22 cellular contexts compared by ENCODE assay signal in genomic region chr6:157476797-157477196, GRCh38.
DNase-seq lines count a peak whose midpoint lies in the region; ATAC-seq, FAIRE-seq and TF ChIP-seq lines count a peak whose summit lies in the region.
"Had no signal": no experiment of that assay in that cellular context is flagged by ENCODE, and none has a peak within 500 bp of the region (broad histone marks: within the 10 kb centered on the region; RNA-seq: fewer than 3 reads in every experiment).

No MANE protein-coding gene starts in this region.

- ATAC-seq in GM19023 (IDR thresholded peaks at IDR 0.05; ENCODE audit: unreplicated experiment), result no peak
- ATAC-seq in stimulated activated effector memory CD8-positive, alpha-beta T cell treated with anti-CD3 and anti-CD28 coated beads, Interleukin-12 subunit alpha, Interleukin-12 subunit beta, amount 100 ng/mL, for 72 hours, result no peak
- ATAC-seq: A549 had no signal

- no peak overlapping the region for H2BK120ac ChIP-seq in H1 (replicated peaks; ENCODE audit: low read depth, low read length)

- no peaks in the 10 kb centered on the region for H3K27me3 Mint-ChIP-seq in astrocyte (ENCODE audit: low read depth, unreplicated experiment)

- H2BK12ac ChIP-seq in H1 (ENCODE audit: low read depth, low read length), result no peak overlapping the region

- H3K27ac ChIP-seq in astrocyte (ENCODE audit: low read depth, low read length) (no peak overlapping the region), H1 (ENCODE audit: low read depth, low read length) (no peak overlapping the region)
- H3K27ac ChIP-seq: A549; BLaER1 treated with 17β-estradiol and CSF1 and Interleukin-3, amounts not matched to agents 10 nM and 100 nM had no signal

- H3K79me1 ChIP-seq in H1 (ENCODE audit: low read depth, low read length), result no peaks in the 10 kb centered on the region

- H3K4me3 ChIP-seq in astrocyte (ENCODE audit: insufficient read depth, low read depth, low read length), result no peak overlapping the region
- no peak overlapping the region for H3K4me3 ChIP-seq in H1 (ENCODE audit: extremely low read depth in 1 of 4, insufficient read depth in 2 of 4, low read depth in 3 of 4, low read length in 4 of 4)
- H3K4me3 ChIP-seq: A549; BLaER1 treated with 17β-estradiol and CSF1 and Interleukin-3, amounts not matched to agents 10 nM and 100 nM had no signal

- H3K9me3 ChIP-seq in astrocyte (ENCODE audit: insufficient read depth, low read depth, low read length) (no peaks in the 10 kb centered on the region), H1 (ENCODE audit: insufficient read depth in 2 of 2, low read depth in 1 of 2, low read length in 1 of 2) (no peaks in the 10 kb centered on the region)
- H3K9me3 ChIP-seq: A549; BE2C; BLaER1 treated with 17β-estradiol and CSF1 and Interleukin-3, amounts not matched to agents 10 nM and 100 nM had no signal

- no peak overlapping the region for H3K4ac ChIP-seq in H1 (replicated peaks; ENCODE audit: insufficient read length, low read depth, low read length)

- no peaks in the 10 kb centered on the region for H3K36me3 ChIP-seq in astrocyte (ENCODE audit: insufficient read depth, low read length)
- H3K36me3 ChIP-seq in H1 (ENCODE audit: control insufficient read depth in 2 of 4, insufficient read depth in 4 of 4, low read length in 3 of 4), result no peaks in the 10 kb centered on the region
- H3K36me3 ChIP-seq: BE2C; BLaER1 treated with 17β-estradiol and CSF1 and Interleukin-3, amounts not matched to agents 10 nM and 100 nM had no signal

- DNase-seq in D721Med (ENCODE audit: insufficient read length, low spot score) (no peak), astrocyte (ENCODE audit: low read depth) (no peak), H1 (ENCODE audit: low read depth in 1 of 2, low spot score in 2 of 2) (no peak)
- DNase-seq in stimulated activated effector memory CD8-positive, alpha-beta T cell treated with anti-CD3 and anti-CD28 coated beads, Interleukin-12 subunit alpha, Interleukin-12 subunit beta, amount 100 ng/mL, for 72 hours (ENCODE audit: low spot score in 2 of 2), result no peak
- DNase-seq in NK-92 treated with Interleukin-12 subunit alpha and Interleukin-12 subunit beta, amount 100 ng/mL, for 24 hours (lab: John Stamatoyannopoulos, UW), result no peak
- DNase-seq: 8988T; ACHN; AML-193; BE2C; CD4-positive, alpha-beta T cell; CD8-positive, alpha-beta memory T cell; DMS53; DMS79 treated with DMSO at 0.1 percent for 48 hours; GF-D8; GOT3; H7; HCEC 1CT had no signal

- no peaks in the 10 kb centered on the region; the same call in 1 of the 2 replicates for H3K23me2 ChIP-seq in H1 (ENCODE audit: low read depth, low read length)

- H3K4me2 ChIP-seq in astrocyte (ENCODE audit: low read length) (no peak overlapping the region), H1 (ENCODE audit: insufficient read depth in 1 of 2, low read depth in 2 of 2, low read length in 2 of 2) (no peak overlapping the region)
- H3K4me2 ChIP-seq: A549; BLaER1 treated with 17β-estradiol and CSF1 and Interleukin-3, amounts not matched to agents 10 nM and 100 nM had no signal

- H3K4me3 Mint-ChIP-seq in astrocyte (ENCODE audit: unreplicated experiment), result no peak overlapping the region
- no peak overlapping the region for H3K4me3 Mint-ChIP-seq in stimulated activated effector memory CD8-positive, alpha-beta T cell treated with anti-CD3 and anti-CD28 coated beads, Interleukin-12 subunit alpha, Interleukin-12 subunit beta, amount 100 ng/mL, for 72 hours
- H3K4me3 Mint-ChIP-seq: CD14-positive monocyte; CD4-positive, alpha-beta T cell; CD8-positive, alpha-beta memory T cell had no signal

- no peak overlapping the region for H3K14ac ChIP-seq in H1 (ENCODE audit: insufficient read length)

- TF ChIP-seq POLR2A in H1 (IDR thresholded peaks at IDR 0.05; ENCODE audit: control extremely low read depth in 1 of 2, low read depth in 2 of 2, low read length in 2 of 2), result no peak

- H3K4me1 ChIP-seq in astrocyte (ENCODE audit: insufficient read depth, low read length) (no peaks in the 10 kb centered on the region), H1 (replicated peaks in 1 of 4; ENCODE audit: control insufficient read depth in 3 of 4, insufficient read depth in 4 of 4, low read length in 3 of 4) (no peaks in the 10 kb centered on the region)
- H3K4me1 ChIP-seq: A549, BE2C had no signal

- TF ChIP-seq CTCF in D721Med (IDR thresholded peaks at IDR 0.05; ENCODE audit: insufficient read depth, missing control alignments), result no peak
- no peak for TF ChIP-seq CTCF in astrocyte (IDR thresholded peaks at IDR 0.05; ENCODE audit: insufficient read depth, low read depth, low read length)
- TF ChIP-seq CTCF in H1 (IDR thresholded peaks at IDR 0.05; ENCODE audit: control extremely low read depth in 1 of 3, insufficient read depth in 1 of 3, low read depth in 1 of 3, low read length in 3 of 3), result no peak

- no peak overlapping the region for H3K56ac ChIP-seq in H1 (replicated peaks; ENCODE audit: insufficient read length, low read depth, low read length)

- H2BK15ac ChIP-seq in H1 (ENCODE audit: low read length), result no peak overlapping the region

- FAIRE-seq in D721Med (lab: Jason Lieb, UNC) (peak; percentile 64), astrocyte (lab: Jason Lieb, UNC) (peak; percentile 43), H1 (lab: Jason Lieb, UNC) (peak; percentile 57)
- FAIRE-seq: A549, GM12892 had no signal

- no peak overlapping the region for H2BK20ac ChIP-seq in H1 (ENCODE audit: low read length)

- H3K27ac Mint-ChIP-seq in astrocyte (ENCODE audit: unreplicated experiment), result no peak overlapping the region
- H3K27ac Mint-ChIP-seq in stimulated activated effector memory CD8-positive, alpha-beta T cell treated with anti-CD3 and anti-CD28 coated beads, Interleukin-12 subunit alpha, Interleukin-12 subunit beta, amount 100 ng/mL, for 72 hours, result no peak overlapping the region
- H3K27ac Mint-ChIP-seq: CD14-positive monocyte; CD4-positive, alpha-beta T cell; CD8-positive, alpha-beta memory T cell had no signal

- H2AFZ ChIP-seq in astrocyte (ENCODE audit: low read depth, low read length) (no peak overlapping the region), H1 (ENCODE audit: low read length) (no peak overlapping the region)

- no peak overlapping the region for H4K5ac ChIP-seq in H1 (ENCODE audit: insufficient read length, low read depth, low read length)

- no peak overlapping the region for H2AK5ac ChIP-seq in H1 (ENCODE audit: low read depth, low read length)

- TF ChIP-seq RAD21 in H1 (IDR thresholded peaks at IDR 0.05 in 1 of 2, conservative IDR thresholded peaks at IDR 0.05 in 1 of 2; ENCODE audit: low read depth in 2 of 2, low read length in 2 of 2), result no peak

- H3K79me2 ChIP-seq in astrocyte (ENCODE audit: insufficient read depth, low read length), result no peaks in the 10 kb centered on the region
- no peaks in the 10 kb centered on the region for H3K79me2 ChIP-seq in H1 (ENCODE audit: control insufficient read depth in 1 of 2, insufficient read depth in 2 of 2, low read length in 2 of 2)

- no peak for TF ChIP-seq EP300 in H1 (IDR thresholded peaks at IDR 0.05; ENCODE audit: borderline replicate concordance in 1 of 2, low read depth in 2 of 2, low read length in 2 of 2)

- peaks cover 3% of the 10 kb centered on the region for H3K9me3 Mint-ChIP-seq in astrocyte (ENCODE audit: unreplicated experiment)
- no peaks in the 10 kb centered on the region for H3K9me3 Mint-ChIP-seq in stimulated activated effector memory CD8-positive, alpha-beta T cell treated with anti-CD3 and anti-CD28 coated beads, Interleukin-12 subunit alpha, Interleukin-12 subunit beta, amount 100 ng/mL, for 72 hours
- H3K9me3 Mint-ChIP-seq: CD14-positive monocyte; CD8-positive, alpha-beta memory T cell had no signal

- no peak overlapping the region for H2BK5ac ChIP-seq in H1 (ENCODE audit: low read depth, low read length)

- H4K20me1 ChIP-seq in astrocyte (ENCODE audit: insufficient read depth, low read length) (no peaks in the 10 kb centered on the region), H1 (replicated peaks in 1 of 2; ENCODE audit: control insufficient read depth in 1 of 2, insufficient read depth in 2 of 2, low read length in 2 of 2) (no peaks in the 10 kb centered on the region)

- POLR2A ChIA-PET in H1 (lab: Charles Lee; ENCODE audit: partially characterized antibody), result no interaction called here

- CTCF ChIA-PET in H1 (lab: Charles Lee; ENCODE audit: partially characterized antibody), result no interaction called here

- no peaks in the 10 kb centered on the region for H3K4me1 Mint-ChIP-seq in astrocyte (ENCODE audit: low read depth, unreplicated experiment)
- H3K4me1 Mint-ChIP-seq in stimulated activated effector memory CD8-positive, alpha-beta T cell treated with anti-CD3 and anti-CD28 coated beads, Interleukin-12 subunit alpha, Interleukin-12 subunit beta, amount 100 ng/mL, for 72 hours, result peaks cover 33% of the 10 kb centered on the region

- no peak overlapping the region for H4K91ac ChIP-seq in H1 (replicated peaks; ENCODE audit: insufficient read length, low read length)

- no peak overlapping the region for H3K18ac ChIP-seq in H1 (ENCODE audit: extremely low read depth, low read length)

- peaks cover 2% of the 10 kb centered on the region for H3K36me3 Mint-ChIP-seq in astrocyte (ENCODE audit: low read depth, unreplicated experiment)
- H3K36me3 Mint-ChIP-seq in stimulated activated effector memory CD8-positive, alpha-beta T cell treated with anti-CD3 and anti-CD28 coated beads, Interleukin-12 subunit alpha, Interleukin-12 subunit beta, amount 100 ng/mL, for 72 hours, result no peaks in the 10 kb centered on the region
- H3K36me3 Mint-ChIP-seq: CD14-positive monocyte had no signal

- H3K27me3 ChIP-seq in astrocyte (ENCODE audit: insufficient read depth, low read length) (no peaks in the 10 kb centered on the region), H1 (replicated peaks in 1 of 4; ENCODE audit: control insufficient read depth in 3 of 4, extremely low read depth in 1 of 4, insufficient read depth in 3 of 4, low read length in 3 of 4) (no peaks in the 10 kb centered on the region)
- H3K27me3 ChIP-seq: BE2C; BLaER1 treated with 17β-estradiol and CSF1 and Interleukin-3, amounts not matched to agents 10 nM and 100 nM had no signal

- no peak overlapping the region for H3K23ac ChIP-seq in H1 (ENCODE audit: insufficient read length)

- 91% methylated on average over 3 of the region's 3 CpGs; no CpG with 5 or more reads in 1 of the 2 experiments for WGBS in H1 (ENCODE audit: extremely low coverage in 1 of 2, insufficient coverage in 1 of 2, insufficient read length in 1 of 2, insufficient replicate concordance in 2 of 2, low coverage in 1 of 2, low lambda C conversion rate in 2 of 2, missing lambda C conversion rate in 1 of 2), 2 experiments

- H3K9ac ChIP-seq in astrocyte (ENCODE audit: low read length) (no peak overlapping the region), H1 (replicated peaks in 1 of 4; ENCODE audit: extremely low read depth in 1 of 4, low read depth in 3 of 4, low read length in 3 of 4) (no peak overlapping the region)
- H3K9ac ChIP-seq: BLaER1 treated with 17β-estradiol and CSF1 and Interleukin-3, amounts not matched to agents 10 nM and 100 nM had no signal

- H4K8ac ChIP-seq in H1 (ENCODE audit: extremely low read depth, insufficient read depth, low read length), result no peak overlapping the region
